In genomic region chr1:205187420-205187819, GRCh38 we compare ENCODE assay signal across 2 cellular contexts.
TF ChIP-seq lines count a peak whose summit lies in the region.

No MANE protein-coding gene starts in this region.

TF ChIP-seq in GM23338, 12 proteins besides CTCF, POLR2A, EP300 and RAD21 (continued from another document):
- no peak for TF ChIP-seq JUNB (IDR thresholded peaks at IDR 0.05; ENCODE audit: unreplicated experiment)
- no peak for TF ChIP-seq ZNF462 (CRISPR knock-in tag; IDR thresholded peaks at IDR 0.05)
- TF ChIP-seq POLR2AphosphoS5 (IDR thresholded peaks at IDR 0.05; ENCODE audit: low read depth): no peak
- TF ChIP-seq ZNF331 (CRISPR knock-in tag; IDR thresholded peaks at IDR 0.05; ENCODE audit: low read depth): no peak
- no peak for TF ChIP-seq ZNF114 (CRISPR knock-in tag; IDR thresholded peaks at IDR 0.05)
- TF ChIP-seq ETS1 (IDR thresholded peaks at IDR 0.05): no peak
- TF ChIP-seq CREB1 (CRISPR knock-in tag; IDR thresholded peaks at IDR 0.05; ENCODE audit: low read depth): no peak
- TF ChIP-seq NANOG (IDR thresholded peaks at IDR 0.05; ENCODE audit: borderline replicate concordance): no peak

TF ChIP-seq in WTC11, 78 proteins besides CTCF, POLR2A, EP300 and RAD21 (continued from another document):
- TF ChIP-seq, protein P1, sequence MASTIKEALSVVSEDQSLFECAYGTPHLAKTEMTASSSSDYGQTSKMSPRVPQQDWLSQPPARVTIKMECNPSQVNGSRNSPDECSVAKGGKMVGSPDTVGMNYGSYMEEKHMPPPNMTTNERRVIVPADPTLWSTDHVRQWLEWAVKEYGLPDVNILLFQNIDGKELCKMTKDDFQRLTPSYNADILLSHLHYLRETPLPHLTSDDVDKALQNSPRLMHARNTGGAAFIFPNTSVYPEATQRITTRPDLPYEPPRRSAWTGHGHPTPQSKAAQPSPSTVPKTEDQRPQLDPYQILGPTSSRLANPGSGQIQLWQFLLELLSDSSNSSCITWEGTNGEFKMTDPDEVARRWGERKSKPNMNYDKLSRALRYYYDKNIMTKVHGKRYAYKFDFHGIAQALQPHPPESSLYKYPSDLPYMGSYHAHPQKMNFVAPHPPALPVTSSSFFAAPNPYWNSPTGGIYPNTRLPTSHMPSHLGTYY (CRISPR knock-in tag; IDR thresholded peaks at IDR 0.05): no peak
- TF ChIP-seq ZBTB43 (CRISPR knock-in tag; IDR thresholded peaks at IDR 0.05): no peak
- no peak for TF ChIP-seq SOX15 (CRISPR knock-in tag; IDR thresholded peaks at IDR 0.05)
TF ChIP-seq in WTC11: peak in this region for 0.
